In the genomic region with DNA sequence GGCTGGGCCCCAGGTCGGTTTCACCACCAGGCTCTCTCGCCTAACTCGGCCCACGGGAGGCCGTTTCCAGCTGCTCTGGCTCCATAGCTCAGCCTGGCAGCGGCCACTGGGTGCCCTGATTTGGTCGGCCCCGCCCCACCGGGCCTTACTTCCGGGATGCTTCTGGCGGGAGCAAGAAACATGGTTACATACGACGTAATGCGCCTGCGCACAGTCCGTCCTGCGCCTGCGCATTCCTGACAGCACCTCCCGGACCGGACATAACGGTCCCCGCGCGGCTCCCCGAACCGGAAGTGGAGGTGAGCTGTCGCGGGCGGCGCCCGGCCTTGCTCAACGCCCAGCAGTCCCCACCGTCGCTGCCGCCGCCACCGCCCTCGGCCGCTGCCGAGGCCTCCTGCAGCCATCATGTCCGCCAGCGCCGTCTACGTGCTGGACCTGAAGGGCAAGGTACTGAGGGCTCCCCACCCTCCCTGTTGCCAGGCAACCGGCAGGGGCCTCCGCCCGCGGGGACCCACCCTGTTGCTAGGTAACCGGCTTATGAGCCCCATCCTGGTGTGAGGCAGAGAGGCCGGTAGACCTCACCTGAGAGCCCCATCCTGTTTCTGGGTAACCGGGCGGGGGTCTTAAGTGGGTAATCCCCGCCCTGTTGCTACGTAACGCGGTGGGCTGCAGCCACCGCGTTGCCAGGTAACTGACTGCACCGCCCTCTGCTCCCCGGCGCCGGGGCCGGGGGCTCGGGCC, we compare ENCODE assay signal across 8 cellular contexts. TPM values are rescaled to one million over a fixed set of nuclear protein-coding genes. Genes with fewer than 3 reads are reported as not detected.
DNase-seq lines count a peak whose midpoint lies in the region; ATAC-seq and TF ChIP-seq lines count a peak whose summit lies in the region.

A gene (plus strand): TSS at position 290 of the 741 bp plus-strand sequence. CDS start 116 bp downstream, at position 406.

- peak; percentile 88 for ATAC-seq in HG02763 (IDR thresholded peaks at IDR 0.05; ENCODE audit: unreplicated experiment)

- H3K4me3 ChIP-seq in GM12865 (ENCODE audit: low read depth, low read length) (peak within 1 kb of the TSS; percentile 94), adipocyte (ENCODE audit: low read length) (peak within 1 kb of the TSS; percentile 90)

- TF ChIP-seq CTCF in GM12865 (IDR thresholded peaks at IDR 0.05; ENCODE audit: insufficient read depth, low read depth, low read length, missing control alignments) (no peak), type B pancreatic cell (conservative IDR thresholded peaks at IDR 0.05) (no peak)

- intact Hi-C loops in cardiac septum (cut with DNase I) = loop anchor here (5.0 kb wide), 1 partner anchor 185 kb away; no protein-coding TSS in a partner anchor

- H3K27ac Mint-ChIP-seq in type B pancreatic cell = peak within 1 kb of the TSS; percentile 93

- peaks cover 22% of the 10 kb centered on the region for H3K4me1 Mint-ChIP-seq in type B pancreatic cell (ENCODE audit: unreplicated experiment)

- no peaks in the 10 kb centered on the region for H3K9me3 ChIP-seq in adipocyte (ENCODE audit: control insufficient read depth, low read length)

- peaks cover 15% of the 10 kb centered on the region for H3K36me3 ChIP-seq in adipocyte (ENCODE audit: control insufficient read depth, insufficient read depth, low read length, severe bottlenecking)

- H3K9ac ChIP-seq in adipocyte (ENCODE audit: low read length) = peak within 1 kb of the TSS; percentile 97

- H3K27me3 ChIP-seq in adipocyte (replicated peaks; ENCODE audit: control insufficient read depth, insufficient read depth, low read length) = no peaks in the 10 kb centered on the region

- DNase-seq in GM12865 (ENCODE audit: low read depth) (peak; percentile 99), NCI-H1417 treated with DMSO at 0.1 percent for 48 hours (lab: John Stamatoyannopoulos, UW) (peak; percentile 94), SW480 (ENCODE audit: low spot score) (peak; percentile 96), adipocyte (ENCODE audit: low read depth) (peak; percentile 99), cardiac septum (ENCODE audit: low spot score) (peak; percentile 99), pons (ENCODE audit: low spot score) (peak; percentile 97), type B pancreatic cell (ENCODE audit: extremely low spot score, unreplicated experiment) (peak; percentile 99)

- H3K27me3 Mint-ChIP-seq in type B pancreatic cell = no peaks in the 10 kb centered on the region

- H3K4me3 Mint-ChIP-seq in type B pancreatic cell = peak within 1 kb of the TSS; percentile 95

- peaks cover 60% of the 10 kb centered on the region for H3K4me1 ChIP-seq in adipocyte (ENCODE audit: control insufficient read depth, insufficient read depth, low read length)

- peaks cover 5% of the 10 kb centered on the region for H3K36me3 Mint-ChIP-seq in type B pancreatic cell

- H3K9me3 Mint-ChIP-seq in type B pancreatic cell = no peaks in the 10 kb centered on the region

RNA-seq across cellular contexts. Expression of the gene that starts here (rescaled TPM):
- 51.8 TPM for total RNA-seq in cardiac septum
- 39.9 and 75.0 TPM in 2 replicates for total RNA-seq in type B pancreatic cell (ENCODE audit: low replicate concordance)

Comparison
In these comparisons a context has a peak if more than half of its experiments do, and no peak if none do; other contexts are left out.
1. Peak in every context shown above with its lines: DNase-seq, ATAC-seq and H3K4me3 ChIP-seq.